16 cellular contexts compared by ENCODE assay signal in the genomic region with DNA sequence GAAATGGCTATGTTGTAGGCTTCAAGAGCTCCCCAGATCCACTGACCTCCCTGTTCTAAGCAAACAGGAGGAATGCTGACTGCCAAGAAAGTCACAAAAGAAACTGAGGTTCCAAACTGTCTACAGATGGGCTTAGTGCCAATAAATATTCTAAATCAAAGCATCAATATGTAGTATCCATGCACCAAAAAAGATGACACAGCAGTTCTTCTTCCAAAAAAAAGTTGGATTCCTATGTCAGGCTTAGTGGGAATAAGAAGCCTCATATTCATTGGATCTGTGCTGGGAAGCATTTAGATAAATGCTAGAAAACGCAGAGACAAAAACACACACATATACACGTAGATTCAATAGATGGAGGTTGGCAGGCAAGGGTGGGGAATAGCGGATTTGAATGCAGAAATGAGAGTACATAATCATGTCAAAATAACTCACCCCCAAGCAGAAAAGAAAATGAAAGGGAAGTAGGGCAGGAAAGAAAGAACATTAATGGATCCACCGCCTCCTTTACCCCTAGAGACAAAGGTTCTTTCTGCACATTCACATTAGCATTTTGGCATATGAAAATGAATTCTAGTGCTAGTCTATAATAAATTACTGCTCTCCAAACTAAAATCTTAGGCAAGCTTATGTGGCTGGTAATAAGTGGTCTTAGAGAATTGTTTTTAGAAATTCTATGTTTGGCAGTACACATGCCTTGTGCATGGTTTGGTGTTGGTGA.
A peak's percentile ranks its signal among the peaks of the same experiment; 100 is the strongest.
DNase-seq lines count a peak whose midpoint lies in the region; ATAC-seq lines count a peak whose summit lies in the region.
"Had no signal": no experiment of that assay in that cellular context is flagged by ENCODE, and none has a peak within 500 bp of the region (broad histone marks: within the 10 kb centered on the region; RNA-seq: fewer than 3 reads in every experiment).

No MANE protein-coding gene starts in this region.

- no peak overlapping the region for H3K27ac ChIP-seq in ACC112 (ENCODE audit: low read depth, low read length)
- peak overlapping the region; percentile 79 for H3K27ac ChIP-seq in angular gyrus (ENCODE audit: low read depth, low read length)
- H3K27ac ChIP-seq: BLaER1, KMS-11 had no signal

- H3K9me3 Mint-ChIP-seq in naive thymus-derived CD8-positive, alpha-beta T cell: peaks cover 0 to 9% (median 4%) of the 10 kb centered on the region in 9 donors

- H3K36me3 ChIP-seq in ACC112 (ENCODE audit: insufficient read depth, low read length): no peaks in the 10 kb centered on the region
- H3K36me3 ChIP-seq: BLaER1 had no signal

- H3K4me3 ChIP-seq in ACC112 (ENCODE audit: low read depth, low read length): no peak overlapping the region
- H3K4me3 ChIP-seq: BLaER1 had no signal

- no peaks in the 10 kb centered on the region for H3K79me2 ChIP-seq in ACC112 (ENCODE audit: control insufficient read depth, insufficient read depth, low read length, unreplicated experiment)

- H2AFZ ChIP-seq in ACC112 (ENCODE audit: low read length, unreplicated experiment): peak overlapping the region; percentile 69

- H3K4me3 Mint-ChIP-seq in naive thymus-derived CD8-positive, alpha-beta T cell: no peak overlapping the region
- H3K4me3 Mint-ChIP-seq: CD4-positive, alpha-beta memory T cell had no signal

- peak; percentile 40 for DNase-seq in inferior parietal cortex (ENCODE audit: extremely low spot score)
- peak; percentile 69 for DNase-seq in pons (ENCODE audit: low spot score)
- no peak for DNase-seq in activated gamma-delta T cell (lab: John Stamatoyannopoulos, UW)
- DNase-seq in naive thymus-derived CD8-positive, alpha-beta T cell: no peak
- no peak for DNase-seq in NK-92 (lab: John Stamatoyannopoulos, UW; ENCODE audit: unreplicated experiment)
- DNase-seq: Calu3; CD4-positive, alpha-beta memory T cell; NCI-H1417; NCI-H187 treated with DMSO at 0.1 percent for 48 hours; NCI-H2227 treated with DMSO at 0.1 percent for 48 hours; NCI-H524 had no signal

- H3K27ac Mint-ChIP-seq in naive thymus-derived CD8-positive, alpha-beta T cell: no peak overlapping the region
- H3K27ac Mint-ChIP-seq: CD4-positive, alpha-beta memory T cell had no signal

- POLR2A ChIA-PET in naive thymus-derived CD8-positive, alpha-beta T cell (lab: Charles Lee): no interaction called here

- no peak for ATAC-seq in naive thymus-derived CD8-positive, alpha-beta T cell
- no peak for ATAC-seq in HG03196 (IDR thresholded peaks at IDR 0.05; ENCODE audit: unreplicated experiment)

- H3K4me1 Mint-ChIP-seq in naive thymus-derived CD8-positive, alpha-beta T cell: no peaks in the 10 kb centered on the region
- H3K4me1 Mint-ChIP-seq: CD4-positive, alpha-beta memory T cell had no signal

- no peaks in the 10 kb centered on the region for H3K27me3 ChIP-seq in ACC112 (ENCODE audit: insufficient read depth, low read length)
- H3K27me3 ChIP-seq: BLaER1 had no signal

- H3K4me1 ChIP-seq in ACC112 (ENCODE audit: control insufficient read depth, insufficient read depth, low read length, unreplicated experiment): peaks cover 4% of the 10 kb centered on the region
- H3K4me1 ChIP-seq: BLaER1 had no signal

- no peaks in the 10 kb centered on the region for H3K27me3 Mint-ChIP-seq in naive thymus-derived CD8-positive, alpha-beta T cell
- H3K27me3 Mint-ChIP-seq: CD4-positive, alpha-beta memory T cell had no signal

- H3K36me3 Mint-ChIP-seq in naive thymus-derived CD8-positive, alpha-beta T cell: no peaks in the 10 kb centered on the region
- H3K36me3 Mint-ChIP-seq: CD4-positive, alpha-beta memory T cell had no signal

Comparison
In these comparisons a context has a peak if more than half of its experiments do, and no peak if none do; other contexts are left out.
1. DNase-seq: peak in inferior parietal cortex (single experiment) and pons (single experiment); none in activated gamma-delta T cell (single experiment), naive thymus-derived CD8-positive, alpha-beta T cell (0 of 10) and NK-92 (single experiment).